In the genomic region with DNA sequence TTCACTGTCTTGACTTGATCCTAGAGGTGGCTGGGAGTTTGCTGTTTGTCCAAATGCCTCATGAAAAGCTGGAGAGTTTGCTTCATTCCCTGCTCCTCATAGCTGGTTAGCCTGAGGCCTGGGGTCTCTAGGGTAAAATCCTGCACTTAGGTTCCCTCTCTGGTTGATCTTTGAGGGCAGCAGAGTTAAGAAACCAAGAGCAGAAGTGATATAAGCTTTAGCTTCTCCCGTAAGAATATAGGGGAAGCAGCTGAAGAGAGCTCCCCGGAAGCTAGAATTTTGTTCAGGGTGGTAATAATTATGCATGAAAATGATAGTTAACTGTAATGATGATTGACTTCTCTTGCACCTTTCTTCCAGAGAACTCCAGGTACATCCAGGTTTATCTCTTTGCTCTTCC, we compare ENCODE assay signal across 7 cellular contexts. TPM values are rescaled to one million over a fixed set of nuclear protein-coding genes. Genes with fewer than 3 reads are reported as not detected.
A peak's percentile ranks its signal among the peaks of the same experiment; 100 is the strongest.
DNase-seq lines count a peak whose midpoint lies in the region; ATAC-seq and TF ChIP-seq lines count a peak whose summit lies in the region.

No MANE protein-coding gene starts in this region.

- H3K36me3 ChIP-seq in HUES48 (ENCODE audit: control insufficient read depth, insufficient read depth, low read length), result peaks cover 37% of the 10 kb centered on the region
- peaks cover 42% of the 10 kb centered on the region for H3K36me3 ChIP-seq in WERI-Rb-1

- peak overlapping the region; percentile 99 for H3K27ac Mint-ChIP-seq in glutamatergic neuron (ENCODE audit: unreplicated experiment)
- peak overlapping the region; percentile 83 to 98 for H3K27ac Mint-ChIP-seq in stimulated activated naive CD8-positive, alpha-beta T cell treated with anti-CD3 and anti-CD28 coated beads, Interleukin-15, amount 100 ng/mL, for 72 hours

- H3K9ac ChIP-seq in HUES48 (ENCODE audit: low read depth, low read length), result peak overlapping the region; percentile 100

- peak overlapping the region; percentile 100 for H3K4me3 Mint-ChIP-seq in glutamatergic neuron (ENCODE audit: unreplicated experiment)
- H3K4me3 Mint-ChIP-seq in stimulated activated naive CD8-positive, alpha-beta T cell treated with anti-CD3 and anti-CD28 coated beads, Interleukin-15, amount 100 ng/mL, for 72 hours, result peak overlapping the region; percentile 87 to 97

- H3K27me3 ChIP-seq in HUES48 (ENCODE audit: control insufficient read depth, insufficient read depth, low read length), result no peaks in the 10 kb centered on the region
- no peaks in the 10 kb centered on the region for H3K27me3 ChIP-seq in WERI-Rb-1 (ENCODE audit: insufficient read depth, low read depth, severe bottlenecking)

- peaks cover 11% of the 10 kb centered on the region for H3K27me3 Mint-ChIP-seq in glutamatergic neuron (ENCODE audit: unreplicated experiment)
- H3K27me3 Mint-ChIP-seq in stimulated activated naive CD8-positive, alpha-beta T cell treated with anti-CD3 and anti-CD28 coated beads, Interleukin-15, amount 100 ng/mL, for 72 hours, result no peaks in the 10 kb centered on the region

- H3K27ac ChIP-seq in HUES48 (ENCODE audit: low read depth, low read length), result peak overlapping the region; percentile 100
- H3K27ac ChIP-seq in WERI-Rb-1, result no peak overlapping the region

- H3K36me3 Mint-ChIP-seq in glutamatergic neuron (ENCODE audit: unreplicated experiment), result no peaks in the 10 kb centered on the region

- H3K4me3 ChIP-seq in HUES48 (ENCODE audit: low read depth, low read length) (peak overlapping the region; percentile 89), WERI-Rb-1 (ENCODE audit: low read depth, low read length) (peak overlapping the region; percentile 78; the same call in 1 of the 2 replicates)

- H3K9me3 Mint-ChIP-seq in glutamatergic neuron (ENCODE audit: unreplicated experiment), result peaks cover 15% of the 10 kb centered on the region
- H3K9me3 Mint-ChIP-seq in stimulated activated naive CD8-positive, alpha-beta T cell treated with anti-CD3 and anti-CD28 coated beads, Interleukin-15, amount 100 ng/mL, for 72 hours, result no peaks in the 10 kb centered on the region

- no peak for ATAC-seq in stimulated activated naive CD8-positive, alpha-beta T cell treated with anti-CD3 and anti-CD28 coated beads, Interleukin-15, amount 100 ng/mL, for 72 hours
- ATAC-seq in HG02571 (IDR thresholded peaks at IDR 0.05; ENCODE audit: unreplicated experiment) (no peak), GM19023 (IDR thresholded peaks at IDR 0.05; ENCODE audit: unreplicated experiment) (no peak)

- H3K9me3 ChIP-seq in HUES48 (ENCODE audit: control insufficient read depth, insufficient read depth, low read length), result no peaks in the 10 kb centered on the region
- H3K9me3 ChIP-seq in WERI-Rb-1 (ENCODE audit: severe bottlenecking), result no peaks in the 10 kb centered on the region

- peaks cover 24% of the 10 kb centered on the region for H3K4me1 Mint-ChIP-seq in glutamatergic neuron (ENCODE audit: low read depth, unreplicated experiment)
- H3K4me1 Mint-ChIP-seq in stimulated activated naive CD8-positive, alpha-beta T cell treated with anti-CD3 and anti-CD28 coated beads, Interleukin-15, amount 100 ng/mL, for 72 hours, result peaks cover 54% of the 10 kb centered on the region

- peaks cover 14% of the 10 kb centered on the region for H3K4me1 ChIP-seq in HUES48 (ENCODE audit: control insufficient read depth, insufficient read depth, low read length)

- DNase-seq in WERI-Rb-1 (no peak), glutamatergic neuron (no peak), amygdala (lab: John Stamatoyannopoulos, UW) (no peak)
- DNase-seq in stimulated activated naive CD8-positive, alpha-beta T cell treated with anti-CD3 and anti-CD28 coated beads, Interleukin-15, amount 100 ng/mL, for 72 hours, result no peak

- TF ChIP-seq CTCF in WERI-Rb-1 (IDR thresholded peaks at IDR 0.05; ENCODE audit: low read depth, low read length) (no peak), glutamatergic neuron (IDR thresholded peaks at IDR 0.05; ENCODE audit: partially characterized antibody, unreplicated experiment) (no peak)

RNA-seq across cellular contexts. Expression of gene FAM53C, which starts 1.4 kb away (rescaled TPM):
- 69.9 TPM for total RNA-seq in glutamatergic neuron (ENCODE audit: unreplicated experiment)

RNA-seq across cellular contexts. Expression of gene CDC25C, which starts 7.9 kb away (rescaled TPM):
- 3.2 TPM for total RNA-seq in glutamatergic neuron (ENCODE audit: unreplicated experiment)

RNA-seq across cellular contexts. Expression of gene KDM3B, which starts 13.0 kb away (rescaled TPM):
- 98.5 TPM for total RNA-seq in glutamatergic neuron (ENCODE audit: unreplicated experiment)
